Comparison of ENCODE assay signal across 8 cellular contexts in genomic region chr14:24299255-24300191, GRCh38. TPM values are rescaled to one million over a fixed set of nuclear protein-coding genes. Genes with fewer than 3 reads are reported as not detected.
A peak's percentile ranks its signal among the peaks of the same experiment; 100 is the strongest.
DNase-seq lines count a peak whose midpoint lies in the region; ATAC-seq and TF ChIP-seq lines count a peak whose summit lies in the region.

Gene DHRS1, minus strand, starts transcription at chr14:24299780. Its CDS starts 674 bp downstream, at chr14:24299106.
Gene NOP9, plus strand, starts transcription at chr14:24299850. Its CDS starts 105 bp downstream, at chr14:24299955.

- H3K27me3 ChIP-seq in liver (ENCODE audit: control insufficient read depth in 4 of 4, insufficient read depth in 4 of 4, low read length in 3 of 4): no peaks in the 10 kb centered on the region

- H3K9ac ChIP-seq in liver (ENCODE audit: low read depth in 1 of 2, low read length in 2 of 2): peak within 1 kb of the TSS; percentile 71 to 80

- peak; percentile 10 to 38 for TF ChIP-seq RAD21 in liver (IDR thresholded peaks at IDR 0.05)

- DNase-seq in Ammon's horn (ENCODE audit: low spot score): peak; percentile 93
- DNase-seq in NCI-H526 (lab: John Stamatoyannopoulos, UW): peak; percentile 72 to 91
- DNase-seq in activated CD4-positive, alpha-beta T cell treated with anti-CD3 and anti-CD28 coated beads, Interleukin-2, amount 50 U/mL, for 24 hours (ENCODE audit: low read depth in 1 of 2, low spot score in 1 of 2): peak; percentile 87 to 96
- DNase-seq in dermis blood vessel endothelial cell: peak; percentile 95
- DNase-seq in stimulated activated CD4-positive, alpha-beta T cell treated with anti-CD3 and anti-CD28 coated beads, Interleukin-4, amount 100 ng/mL, for 1 hour: peak; percentile 93

- peak; percentile 77 for ATAC-seq in GM19035 (IDR thresholded peaks at IDR 0.05; ENCODE audit: unreplicated experiment)
- ATAC-seq in HG03354 (IDR thresholded peaks at IDR 0.05; ENCODE audit: poor library complexity, severe bottlenecking, unreplicated experiment): peak; percentile 75

- WGBS in liver: under 1% methylated on average over 75 of the region's 75 CpGs

- no peak for TF ChIP-seq CTCF in liver (IDR thresholded peaks at IDR 0.05; ENCODE audit: low read depth, low read length, missing input control)

- no peaks in the 10 kb centered on the region for H3K9me3 ChIP-seq in liver (ENCODE audit: control insufficient read depth in 4 of 4, low read length in 3 of 4)

- peak within 1 kb of the TSS; percentile 90 to 94 for H3K27ac ChIP-seq in liver (ENCODE audit: low read depth in 1 of 2, low read length in 2 of 2)

- peak within 1 kb of the TSS; percentile 80 to 86 (median 83) for H3K4me3 ChIP-seq in liver (ENCODE audit: low read depth in 1 of 3, low read length in 3 of 3)

- peaks cover 7 to 40% (median 30%) of the 10 kb centered on the region in 4 donors for H3K36me3 ChIP-seq in liver (ENCODE audit: control insufficient read depth in 4 of 4, insufficient read depth in 3 of 4, low read depth in 1 of 4, low read length in 3 of 4)

- H3K4me1 ChIP-seq in liver (ENCODE audit: control insufficient read depth in 4 of 4, insufficient read depth in 4 of 4, low read length in 3 of 4): peaks cover 8 to 82% (median 69%) of the 10 kb centered on the region in 4 donors

TF ChIP-seq in liver, 16 proteins besides CTCF, POLR2A, EP300 and RAD21:
- TF ChIP-seq NR2F2 (IDR thresholded peaks at IDR 0.05): no peak
- peak; percentile 48 for TF ChIP-seq FOXA1 (IDR thresholded peaks at IDR 0.05)
- TF ChIP-seq HNF4G (IDR thresholded peaks at IDR 0.05): no peak
- peak; percentile 81 for TF ChIP-seq MAX (IDR thresholded peaks at IDR 0.05)
- TF ChIP-seq REST (IDR thresholded peaks at IDR 0.05): peak; percentile 91
- peak in 1 of 2 donors; percentile 66 for TF ChIP-seq JUND (IDR thresholded peaks at IDR 0.05)
- TF ChIP-seq GABPA (IDR thresholded peaks at IDR 0.05 in 1 of 2, conservative IDR thresholded peaks at IDR 0.05 in 1 of 2): peak in 1 of 2 donors; percentile 61
- TF ChIP-seq RXRA (IDR thresholded peaks at IDR 0.05): peak; percentile 27 to 58
- TF ChIP-seq SP1 (IDR thresholded peaks at IDR 0.05): peak; percentile 74
- peak; percentile 65 for TF ChIP-seq YY1 (IDR thresholded peaks at IDR 0.05)
- TF ChIP-seq ATF3 (IDR thresholded peaks at IDR 0.05): no peak
- TF ChIP-seq EGR1 (IDR thresholded peaks at IDR 0.05; ENCODE audit: low read depth in 2 of 2): peak in 1 of 2 donors; percentile 24
- no peak for TF ChIP-seq ZBTB33 (IDR thresholded peaks at IDR 0.05)
- TF ChIP-seq TAF1 (conservative IDR thresholded peaks at IDR 0.05): no peak
- TF ChIP-seq FOXA2 (IDR thresholded peaks at IDR 0.05): no peak
- TF ChIP-seq HNF4A (conservative IDR thresholded peaks at IDR 0.05): peak; percentile 69 to 87

RNA-seq across cellular contexts. Expression of gene DHRS1, which starts in this region (rescaled TPM):
- total RNA-seq in dermis blood vessel endothelial cell: 10.6 and 16.7 TPM in 2 replicates
- 10 to 100 TPM; 30.3 to 84.9 TPM for total RNA-seq in liver
- polyA plus RNA-seq in liver: 10 to 100 TPM; 40.3 to 60.1 TPM

RNA-seq across cellular contexts. Expression of gene NOP9, which starts in this region (rescaled TPM):
- total RNA-seq in dermis blood vessel endothelial cell: 30.1 and 33.5 TPM in 2 replicates
- 10 to 100 TPM; 12.3 to 18.2 TPM for total RNA-seq in liver
- 1 to 10 TPM; 3.8 to 7.1 TPM for polyA plus RNA-seq in liver

Comparison
In these comparisons a context has a peak if more than half of its experiments do, and no peak if none do; other contexts are left out.
1. Peak in every context shown above with its lines: DNase-seq, ATAC-seq, H3K4me3 ChIP-seq and H3K27ac ChIP-seq.